9 cellular contexts compared by ENCODE assay signal in genomic region chr14:23284654-23285529, GRCh38. TPM values are rescaled to one million over a fixed set of nuclear protein-coding genes. Genes with fewer than 3 reads are reported as not detected.
DNase-seq lines count a peak whose midpoint lies in the region; ATAC-seq, FAIRE-seq and TF ChIP-seq lines count a peak whose summit lies in the region.
"Had no signal": no experiment of that assay in that cellular context is flagged by ENCODE, and none has a peak within 500 bp of the region (broad histone marks: within the 10 kb centered on the region; RNA-seq: fewer than 3 reads in every experiment).

No MANE protein-coding gene starts in this region.

- H3K4me1 ChIP-seq in OCI-LY3 (ENCODE audit: low read length) (peaks cover 12% of the 10 kb centered on the region), mesodermal cell (ENCODE audit: control insufficient read depth, insufficient read depth, low read length, poor library complexity, severe bottlenecking) (peaks cover 4% of the 10 kb centered on the region), uterus (peaks cover 0 to 4% of the 10 kb centered on the region in 2 donors)

- no peak for TF ChIP-seq POLR2A in uterus (IDR thresholded peaks at IDR 0.05)

- FAIRE-seq in colon (lab: Jason Lieb, UNC), result peak; percentile 10
- FAIRE-seq: A204.1 had no signal

- no peak for ATAC-seq in omental fat pad (ENCODE audit: low FRiP score)

- no peaks in the 10 kb centered on the region for H3K9me3 ChIP-seq in OCI-LY3 (ENCODE audit: insufficient read depth, low read length)
- H3K9me3 ChIP-seq in mesodermal cell (ENCODE audit: control insufficient read depth, low read length), result no peaks in the 10 kb centered on the region
- H3K9me3 ChIP-seq in uterus, result no peaks in the 10 kb centered on the region

- DNase-seq in DMS 273 (lab: John Stamatoyannopoulos, UW; ENCODE audit: unreplicated experiment) (peak; percentile 70), DMS 273 treated with DMSO at 0.1 percent for 48 hours (lab: John Stamatoyannopoulos, UW) (no peak), uterus (peak in 1 of 2 donors; percentile 27), NCI-H774 (lab: John Stamatoyannopoulos, UW) (no peak), omental fat pad (ENCODE audit: low spot score) (no peak)

- H3K4me3 ChIP-seq in OCI-LY3 (ENCODE audit: low read length), result peak overlapping the region; percentile 95
- peak overlapping the region; percentile 74 for H3K4me3 ChIP-seq in mesodermal cell (ENCODE audit: extremely low read depth, insufficient read depth, low read length, poor library complexity, severe bottlenecking)
- peak overlapping the region; percentile 92 to 97 for H3K4me3 ChIP-seq in uterus

- H3K36me3 ChIP-seq in OCI-LY3 (replicated peaks; ENCODE audit: low read depth, low read length) (peaks cover 9% of the 10 kb centered on the region), mesodermal cell (ENCODE audit: control insufficient read depth, insufficient read depth, low read length) (peaks cover 12% of the 10 kb centered on the region), uterus (no peaks in the 10 kb centered on the region)

- WGBS in mesodermal cell (ENCODE audit: insufficient coverage in 2 of 2), 2 experiments, result 83 to 100% methylated on average over 2 to 3 of the region's 9 CpGs

- intact Hi-C loops in uterus (cut with DNase I; ENCODE audit: low total_unique reads), result no loop called here

- H3K27ac ChIP-seq in OCI-LY3 (ENCODE audit: low read length) (peak overlapping the region; percentile 63), mesodermal cell (ENCODE audit: low read depth, low read length, severe bottlenecking) (no peak overlapping the region), uterus (peak overlapping the region; percentile 97 to 98)

- H3K27me3 ChIP-seq in OCI-LY3 (ENCODE audit: low read depth, low read length) (no peaks in the 10 kb centered on the region), uterus (no peaks in the 10 kb centered on the region)

- H2AFZ ChIP-seq in OCI-LY3 (ENCODE audit: low read depth, low read length), result peak overlapping the region; percentile 60; the same call in 1 of the 2 replicates

- H3K79me2 ChIP-seq in OCI-LY3 (ENCODE audit: low read length), result peaks cover 24% of the 10 kb centered on the region

- TF ChIP-seq CTCF in OCI-LY3 (IDR thresholded peaks at IDR 0.05; ENCODE audit: low read depth, low read length) (no peak), uterus (IDR thresholded peaks at IDR 0.05) (no peak), omental fat pad (IDR thresholded peaks at IDR 0.05) (no peak)

- peaks cover 5% of the 10 kb centered on the region; the same call in 1 of the 2 replicates for H4K20me1 ChIP-seq in OCI-LY3 (ENCODE audit: insufficient read depth, low read length)

- peak overlapping the region; percentile 96 for H3K9ac ChIP-seq in OCI-LY3 (ENCODE audit: low read length)

- H3K4me2 ChIP-seq in OCI-LY3 (ENCODE audit: low read length), result peak overlapping the region; percentile 77

RNA-seq across cellular contexts. Expression of gene HOMEZ, which starts 1.0 kb away (rescaled TPM):
- polyA plus RNA-seq in mesodermal cell (2013, experiment 1 of 2), result 16.7 TPM
- 14.2 TPM for polyA plus RNA-seq in mesodermal cell (2013, experiment 2 of 2)
- total RNA-seq in uterus (10 to 100 TPM in 2 of 4 donors, 1 to 10 TPM in 2; 5.1 to 26.2 (median 11.4) TPM), omental fat pad (10 to 100 TPM in 2 of 4 donors, 1 to 10 TPM in 2; 3.5 to 13.6 (median 10.6) TPM)

RNA-seq across cellular contexts. Expression of gene PPP1R3E, which starts 17.8 kb away (rescaled TPM):
- 3.2 TPM for polyA plus RNA-seq in mesodermal cell (2013, experiment 1 of 2)
- polyA plus RNA-seq in mesodermal cell (2013, experiment 2 of 2), result 5.8 TPM
- total RNA-seq in uterus, result 10 to 100 TPM in 1 of 4 donors, 1 to 10 TPM in 2, under 1 TPM in 1; 0.88 to 23.5 (median 6.5) TPM
- 10 to 100 TPM in 1 of 4 donors, 1 to 10 TPM in 3; 5.9 to 12.9 (median 6.9) TPM for total RNA-seq in omental fat pad

RNA-seq across cellular contexts. Expression of gene BCL2L2, which starts 21.7 kb away (rescaled TPM):
- 15.9 TPM for polyA plus RNA-seq in mesodermal cell (2013, experiment 1 of 2)
- 15.4 TPM for polyA plus RNA-seq in mesodermal cell (2013, experiment 2 of 2)
- 10 to 100 TPM; 16.7 to 57.6 (median 21.4) TPM for total RNA-seq in uterus
- total RNA-seq in omental fat pad, result 10 to 100 TPM; 37.2 to 62.7 (median 51.8) TPM

RNA-seq across cellular contexts. Expression of gene PABPN1, which starts 36.4 kb away (rescaled TPM):
- 199 TPM for polyA plus RNA-seq in mesodermal cell (2013, experiment 1 of 2)
- 179 TPM for polyA plus RNA-seq in mesodermal cell (2013, experiment 2 of 2)
- total RNA-seq in uterus, result 100 to 1,000 TPM in 1 of 4 donors, 10 to 100 TPM in 2, 1 to 10 TPM in 1; 8.5 to 174 (median 49.4) TPM
- total RNA-seq in omental fat pad, result 10 to 100 TPM; 58.2 to 78.4 (median 59.2) TPM

RNA-seq across cellular contexts. Expression of gene RNF212B, which starts 47.2 kb away (rescaled TPM):
- polyA plus RNA-seq in mesodermal cell (2013, experiment 1 of 2), result not detected
- polyA plus RNA-seq in mesodermal cell (2013, experiment 2 of 2), result not detected
- not detected for total RNA-seq in uterus
- total RNA-seq in omental fat pad, result not detected
